17 cellular contexts compared by ENCODE assay signal in the genomic region with DNA sequence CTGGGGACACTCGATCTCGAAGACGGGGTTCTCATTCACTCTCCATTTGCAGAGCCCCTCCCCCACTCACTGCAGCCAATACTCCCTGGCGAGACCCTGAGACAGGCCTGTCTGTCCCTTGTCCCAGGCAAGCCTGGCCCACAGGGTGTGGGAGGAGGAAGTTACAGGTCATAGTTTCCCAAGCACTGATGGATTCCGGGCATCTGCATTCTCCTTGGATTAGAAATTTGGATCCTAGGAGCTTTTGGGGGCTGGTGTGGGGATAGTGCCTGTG. TPM values are rescaled to one million over a fixed set of nuclear protein-coding genes. Genes with fewer than 3 reads are reported as not detected.
DNase-seq lines count a peak whose midpoint lies in the region; ATAC-seq and TF ChIP-seq lines count a peak whose summit lies in the region.
"Had no signal": no experiment of that assay in that cellular context is flagged by ENCODE, and none has a peak within 500 bp of the region (broad histone marks: within the 10 kb centered on the region; RNA-seq: fewer than 3 reads in every experiment).

No MANE protein-coding gene starts in this region.

- no peak for TF ChIP-seq CTCF in endodermal cell (conservative IDR thresholded peaks at IDR 0.05)
- TF ChIP-seq CTCF in type B pancreatic cell (conservative IDR thresholded peaks at IDR 0.05) = no peak
- TF ChIP-seq CTCF in brain microvascular endothelial cell (IDR thresholded peaks at IDR 0.05; ENCODE audit: low read depth, low read length, missing control alignments) = no peak

- no peaks in the 10 kb centered on the region for H3K4me1 ChIP-seq in endodermal cell (ENCODE audit: control insufficient read depth, insufficient read depth, low read length)

- no peaks in the 10 kb centered on the region for H3K36me3 ChIP-seq in H7 (replicated peaks; ENCODE audit: control insufficient read depth, insufficient read depth, low read length)
- H3K36me3 ChIP-seq in endodermal cell (ENCODE audit: control insufficient read depth, insufficient read depth, low read length) = no peaks in the 10 kb centered on the region
- H3K36me3 ChIP-seq in brain microvascular endothelial cell (replicated peaks) = no peaks in the 10 kb centered on the region
- H3K36me3 ChIP-seq: BLaER1 had no signal

- no peaks in the 10 kb centered on the region for H3K36me3 Mint-ChIP-seq in endodermal cell (ENCODE audit: low read depth)
- H3K36me3 Mint-ChIP-seq in type B pancreatic cell = no peaks in the 10 kb centered on the region

- no peaks in the 10 kb centered on the region for H3K9me3 ChIP-seq in endodermal cell (ENCODE audit: control insufficient read depth, low read length)
- H3K9me3 ChIP-seq: BLaER1 had no signal

- H3K27me3 ChIP-seq in H7 (ENCODE audit: control insufficient read depth, insufficient read depth, low read length) = peaks cover 2% of the 10 kb centered on the region; the same call in 1 of the 2 replicates
- no peaks in the 10 kb centered on the region for H3K27me3 ChIP-seq in endodermal cell (ENCODE audit: control insufficient read depth, insufficient read depth, low read length, poor library complexity, severe bottlenecking)
- H3K27me3 ChIP-seq in brain microvascular endothelial cell (replicated peaks) = no peaks in the 10 kb centered on the region
- H3K27me3 ChIP-seq: BLaER1 had no signal

- no peak for ATAC-seq in activated CD4-positive, CD25-positive, alpha-beta regulatory T cell treated with anti-CD3 and anti-CD28 coated beads, Interleukin-2, amount 50 U/mL, for 24 hours
- ATAC-seq: GM12878 had no signal

- no peak overlapping the region for H3K4me3 ChIP-seq in H7 (ENCODE audit: insufficient read depth, low read depth, low read length)
- H3K4me3 ChIP-seq in endodermal cell (ENCODE audit: low read length) = no peak overlapping the region
- no peak overlapping the region for H3K4me3 ChIP-seq in brain microvascular endothelial cell (ENCODE audit: low read depth, low read length)
- H3K4me3 ChIP-seq: BLaER1, GM12878, GM23248 had no signal

- no peak overlapping the region for H3K9ac ChIP-seq in endodermal cell (ENCODE audit: extremely low read depth, low read length, poor library complexity, severe bottlenecking)
- H3K9ac ChIP-seq: BLaER1, GM23248 had no signal

- no peaks in the 10 kb centered on the region for H3K9me3 Mint-ChIP-seq in endodermal cell
- H3K9me3 Mint-ChIP-seq in type B pancreatic cell = no peaks in the 10 kb centered on the region
- H3K9me3 Mint-ChIP-seq: CD4-positive, alpha-beta T cell had no signal

- no peaks in the 10 kb centered on the region for H3K4me1 Mint-ChIP-seq in endodermal cell
- H3K4me1 Mint-ChIP-seq in type B pancreatic cell (ENCODE audit: unreplicated experiment) = no peaks in the 10 kb centered on the region

- H3K27ac Mint-ChIP-seq in endodermal cell (no peak overlapping the region), type B pancreatic cell (no peak overlapping the region)
- H3K27ac Mint-ChIP-seq: CD4-positive, alpha-beta T cell had no signal

- in situ Hi-C loops in brain microvascular endothelial cell (cut with HindIII; ENCODE audit: low pct_ligation_motif_present, low sequenced_read_pairs) = no loop called here

- H3K4me3 Mint-ChIP-seq in endodermal cell = no peak overlapping the region
- H3K4me3 Mint-ChIP-seq in type B pancreatic cell = no peak overlapping the region
- H3K4me3 Mint-ChIP-seq: CD4-positive, alpha-beta T cell had no signal

- H3K27ac ChIP-seq in endodermal cell (ENCODE audit: low read depth, low read length) = no peak overlapping the region
- H3K27ac ChIP-seq in brain microvascular endothelial cell = no peak overlapping the region
- H3K27ac ChIP-seq: 22Rv1, BLaER1, GM23248 had no signal

- 91% methylated on average over 5 of the region's 5 CpGs; no CpG with 5 or more reads in 1 of the 2 experiments for WGBS in endodermal cell (ENCODE audit: insufficient coverage in 1 of 2, insufficient read length in 1 of 2), 2 experiments

- H3K27me3 Mint-ChIP-seq in endodermal cell (ENCODE audit: insufficient read depth) (peaks cover 35% of the 10 kb centered on the region), type B pancreatic cell (peaks cover 28% of the 10 kb centered on the region)
- H3K27me3 Mint-ChIP-seq: CD4-positive, alpha-beta T cell had no signal

- peak; percentile 6 for DNase-seq in activated CD4-positive, CD25-positive, alpha-beta regulatory T cell treated with anti-CD3 and anti-CD28 coated beads, Interleukin-2, amount 50 U/mL, for 72 hours
- DNase-seq in H7 (peak; percentile 49), endodermal cell (peak; percentile 37), type B pancreatic cell (ENCODE audit: extremely low spot score, unreplicated experiment) (peak; percentile 61), GF-D8 (lab: John Stamatoyannopoulos, UW) (no peak), brain microvascular endothelial cell (no peak)
- DNase-seq: AML-193, Calu3, DMS 273 treated with DMSO at 0.1 percent for 48 hours, GM23248, IMR-90 had no signal

RNA-seq across cellular contexts. Expression of a gene that starts 11.3 kb away (rescaled TPM):
- 0.31 and 0.33 TPM in 2 replicates for total RNA-seq in H7 (2014; rRNA removed; shearing (Covaris generic))
- under 1 TPM; 0.11 to 0.46 TPM for total RNA-seq in endodermal cell
- 40.2 TPM for polyA plus RNA-seq in endodermal cell (2013, experiment 1 of 2)
- 36.6 TPM for polyA plus RNA-seq in endodermal cell (2013, experiment 2 of 2)
- total RNA-seq in type B pancreatic cell (ENCODE audit: low replicate concordance) = 0.21 and 6.4 TPM in 2 replicates
- total RNA-seq: Calu3, Daoy, GM12878, GM23248, IMR-90 had no signal
- polyA plus RNA-seq: GM23248, IMR-90 had no signal

Comparison
In these comparisons a context has a peak if more than half of its experiments do, and no peak if none do; other contexts are left out.
1. DNase-seq: peak in activated CD4-positive, CD25-positive, alpha-beta regulatory T cell treated with anti-CD3 and anti-CD28 coated beads, Interleukin-2, amount 50 U/mL, for 72 hours (single experiment), H7 (single experiment), endodermal cell (single experiment) and type B pancreatic cell (single experiment); none in GF-D8 (single experiment) and brain microvascular endothelial cell (single experiment).